Comparison of ENCODE assay signal across 28 cellular contexts in genomic region chr11:99320769-99321290, GRCh38.
"Had no signal": no experiment of that assay in that cellular context is flagged by ENCODE, and none has a peak within 500 bp of the region (broad histone marks: within the 10 kb centered on the region; RNA-seq: fewer than 3 reads in every experiment).

No MANE protein-coding gene starts in this region.

- ATAC-seq: activated CD8-positive, alpha-beta memory T cell treated with anti-CD3 and anti-CD28 coated beads, Interleukin-2, amount 10 ng/mL, durations not matched to agents 7 days and 5 days; activated naive CD4-positive, alpha-beta T cell treated with anti-CD3 and anti-CD28 coated beads, Interleukin-2, amount 50 U/mL, for 72 hours; SK-N-SH treated with all-trans-retinoic acid at 6 μM for 48 hours had no signal

- H3K4me3 ChIP-seq: Peyer's patch, SJSA1 had no signal

- H3K27ac Mint-ChIP-seq: activated B cell treated with CpG ODN at 0.5 μM for 24 hours; activated CD4-positive, alpha-beta T cell treated with anti-CD3 and anti-CD28 coated beads, Interleukin-2, amount 10 ng/mL, durations not matched to agents 24 days and 14 days; activated CD8-positive, alpha-beta memory T cell treated with anti-CD3 and anti-CD28 coated beads, Interleukin-2, amount 10 ng/mL, durations not matched to agents 7 days and 5 days; activated naive CD4-positive, alpha-beta T cell treated with anti-CD3 and anti-CD28 coated beads, Interleukin-2, amount 50 U/mL, for 72 hours; activated T-cell treated with anti-CD3 and anti-CD28 coated beads, Interleukin-2, amount 50 U/mL, for 24 hours; activated T-helper 1 cell treated with anti-CD3 and anti-CD28 coated beads, Interleukin-12 subunit alpha, Interleukin-12 subunit beta, Interleukin-2, Interleukin-4 antibody, amounts not matched to agents 30 ng/mL and 10 ng/mL and 1 ng/mL, durations not matched to agents 14 hours and 24 hours and 36 hours; T-helper 2 cell treated with Interferon-gamma antibody and Interleukin-4, amounts not matched to agents 5 μg/mL and 100 μg/mL, for 36 hours had no signal

- H3K4me3 Mint-ChIP-seq: activated B cell treated with CpG ODN at 0.5 μM for 24 hours; activated CD4-positive, alpha-beta T cell treated with anti-CD3 and anti-CD28 coated beads, Interleukin-2, amount 10 ng/mL, durations not matched to agents 24 days and 14 days; activated CD8-positive, alpha-beta memory T cell treated with anti-CD3 and anti-CD28 coated beads, Interleukin-2, amount 10 ng/mL, durations not matched to agents 7 days and 5 days; activated T-cell treated with anti-CD3 and anti-CD28 coated beads, Interleukin-2, amount 50 U/mL, for 24 hours; activated T-helper 1 cell treated with anti-CD3 and anti-CD28 coated beads, Interleukin-12 subunit alpha, Interleukin-12 subunit beta, Interleukin-2, Interleukin-4 antibody, amounts not matched to agents 30 ng/mL and 10 ng/mL and 1 ng/mL, durations not matched to agents 14 hours and 24 hours and 36 hours; T-helper 2 cell treated with Interferon-gamma antibody and Interleukin-4, amounts not matched to agents 5 μg/mL and 100 μg/mL, for 36 hours had no signal

- H3K4me1 ChIP-seq: Peyer's patch had no signal

- H3K9ac ChIP-seq: KMS-11 had no signal

- H3K36me3 ChIP-seq: Peyer's patch, SJSA1 had no signal

- H3K27me3 Mint-ChIP-seq: activated B cell treated with CpG ODN at 0.5 μM for 24 hours; activated CD4-positive, alpha-beta T cell treated with anti-CD3 and anti-CD28 coated beads, Interleukin-2, amount 10 ng/mL, durations not matched to agents 24 days and 14 days; activated CD8-positive, alpha-beta memory T cell treated with anti-CD3 and anti-CD28 coated beads, Interleukin-2, amount 10 ng/mL, durations not matched to agents 7 days and 5 days; activated T-cell treated with anti-CD3 and anti-CD28 coated beads, Interleukin-2, amount 50 U/mL, for 24 hours had no signal

- H3K27ac ChIP-seq: KMS-11, Peyer's patch, SJSA1 had no signal

- H3K27me3 ChIP-seq: Peyer's patch, SJSA1 had no signal

- H3K36me3 Mint-ChIP-seq: activated CD8-positive, alpha-beta memory T cell treated with anti-CD3 and anti-CD28 coated beads, Interleukin-2, amount 10 ng/mL, durations not matched to agents 7 days and 5 days; activated naive CD4-positive, alpha-beta T cell treated with anti-CD3 and anti-CD28 coated beads, Interleukin-2, amount 50 U/mL, for 72 hours had no signal

- H3K9me3 ChIP-seq: SJSA1 had no signal

- DNase-seq: activated B cell treated with CpG ODN at 0.5 μM for 24 hours; activated CD4-positive, alpha-beta T cell treated with anti-CD3 and anti-CD28 coated beads for 1 hour; activated CD4-positive, alpha-beta T cell treated with anti-CD3 and anti-CD28 coated beads, Interleukin-2, amount 10 ng/mL, durations not matched to agents 24 days and 14 days; activated CD4-positive, alpha-beta T cell treated with anti-CD3 and anti-CD28 coated beads, Interleukin-2, amount 50 U/mL, for 48 hours; activated CD8-positive, alpha-beta memory T cell treated with anti-CD3 and anti-CD28 coated beads, Interleukin-2, amount 10 ng/mL, durations not matched to agents 7 days and 5 days; activated effector memory CD4-positive, alpha-beta T cell treated with Interleukin-2 at 50 U/mL for 16 hours; activated naive CD4-positive, alpha-beta T cell; activated T-cell treated with anti-CD3 and anti-CD28 coated beads, Interleukin-2, amount 50 U/mL, for 24 hours; amygdala; central memory CD4-positive, alpha-beta T cell; NCI-H1092; NCI-H1417; NCI-H1930; NCI-H2171; NCI-H2227 treated with DMSO at 0.1 percent for 48 hours; NCI-H526 treated with DMSO at 0.1 percent for 48 hours; NCI-H82; NK-92 treated with Interleukin-12 subunit alpha and Interleukin-12 subunit beta, amount 100 ng/mL, for 24 hours; OCI-M1; Peyer's patch; SHP77; SW 1271 had no signal

- H3K4me1 Mint-ChIP-seq: activated B cell treated with CpG ODN at 0.5 μM for 24 hours; activated CD4-positive, alpha-beta T cell treated with anti-CD3 and anti-CD28 coated beads, Interleukin-2, amount 10 ng/mL, durations not matched to agents 24 days and 14 days; activated CD8-positive, alpha-beta memory T cell treated with anti-CD3 and anti-CD28 coated beads, Interleukin-2, amount 10 ng/mL, durations not matched to agents 7 days and 5 days had no signal

- H3K4me2 ChIP-seq: KMS-11 had no signal
